12 cellular contexts compared by ENCODE assay signal in the genomic region with DNA sequence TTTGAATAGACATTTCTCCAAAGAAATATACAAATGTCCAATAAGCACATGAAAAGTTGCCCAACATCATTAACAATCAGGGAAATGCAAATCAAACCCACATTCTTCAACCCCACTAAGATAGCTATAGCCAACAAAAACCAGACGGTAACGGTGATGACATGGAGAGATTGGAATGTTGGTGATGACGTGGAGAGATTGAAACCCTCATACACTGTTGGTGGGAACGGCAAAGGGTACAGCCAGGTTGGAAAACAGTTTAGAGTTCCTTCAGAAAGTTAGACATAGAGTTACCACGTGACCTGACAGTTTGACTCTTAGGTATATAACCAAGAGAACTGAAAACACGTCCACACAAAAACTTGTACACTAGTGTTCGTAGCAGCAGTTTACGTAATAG. TPM values are rescaled to one million over a fixed set of nuclear protein-coding genes. Genes with fewer than 3 reads are reported as not detected.
DNase-seq lines count a peak whose midpoint lies in the region; ATAC-seq and TF ChIP-seq lines count a peak whose summit lies in the region.
"Had no signal": no experiment of that assay in that cellular context is flagged by ENCODE, and none has a peak within 500 bp of the region (broad histone marks: within the 10 kb centered on the region; RNA-seq: fewer than 3 reads in every experiment).

No MANE protein-coding gene starts in this region.

- peaks cover 34% of the 10 kb centered on the region for H3F3A ChIP-seq in GM23248 (ENCODE audit: insufficient read depth)

- peak; percentile 79 for DNase-seq in GM23248
- DNase-seq in SJSA1 (ENCODE audit: low read depth in 1 of 2, low spot score in 2 of 2), result peak; percentile 50 to 82
- peak; percentile 94 to 98 for DNase-seq in foreskin keratinocyte
- no peak for DNase-seq in sciatic nerve (ENCODE audit: low spot score)
- no peak for DNase-seq in thyroid gland
- no peak for DNase-seq in mesenteric fat pad (ENCODE audit: low spot score)
- DNase-seq: activated CD4-positive, CD25-positive, alpha-beta regulatory T cell; foreskin melanocyte; NCI-H1436 treated with DMSO at 0.1 percent for 48 hours; testis had no signal

- TF ChIP-seq POLR2A in thyroid gland (IDR thresholded peaks at IDR 0.05), result no peak

- no peaks in the 10 kb centered on the region for H3K9me3 ChIP-seq in GM23248 (ENCODE audit: low read depth)
- no peaks in the 10 kb centered on the region for H3K9me3 ChIP-seq in SJSA1 (replicated peaks)
- H3K9me3 ChIP-seq in thyroid gland, result no peaks in the 10 kb centered on the region
- H3K9me3 ChIP-seq: testis had no signal

- H3K36me3 ChIP-seq in GM23248 (ENCODE audit: low read depth) (no peaks in the 10 kb centered on the region), SJSA1 (no peaks in the 10 kb centered on the region), thyroid gland (no peaks in the 10 kb centered on the region)

- H3K79me2 ChIP-seq in GM23248 (ENCODE audit: insufficient read depth), result no peaks in the 10 kb centered on the region

- H3K9me2 ChIP-seq in GM23248 (ENCODE audit: insufficient read depth), result no peaks in the 10 kb centered on the region

- H3K27ac ChIP-seq in GM23248 (peak overlapping the region; percentile 40), SJSA1 (peak overlapping the region; percentile 69), foreskin keratinocyte (peak overlapping the region; percentile 94), thyroid gland (no peak overlapping the region)
- H3K27ac ChIP-seq: testis had no signal

- TF ChIP-seq CTCF in foreskin keratinocyte (conservative IDR thresholded peaks at IDR 0.05) (no peak), thyroid gland (IDR thresholded peaks at IDR 0.05) (no peak)

- H3K4me1 ChIP-seq in GM23248 (ENCODE audit: insufficient read depth) (peaks cover 33% of the 10 kb centered on the region), SJSA1 (replicated peaks) (peaks cover 23% of the 10 kb centered on the region), foreskin keratinocyte (peaks cover 23% of the 10 kb centered on the region), thyroid gland (no peaks in the 10 kb centered on the region)
- H3K4me1 ChIP-seq: testis had no signal

- in situ Hi-C loops in GM23248 (cut with MboI), result no loop called here

- 26 to 27% methylated on average over 8 of the region's 8 CpGs for WGBS in GM23248 (ENCODE audit: low coverage in 1 of 2, low lambda C conversion rate in 2 of 2, missing lambda C conversion rate in 2 of 2), 2 experiments
- WGBS in thyroid gland, 2 donors, result 89 to 92% methylated on average over 8 of the region's 8 CpGs

- H3K4me3 ChIP-seq in GM23248, result no peak overlapping the region
- H3K4me3 ChIP-seq in SJSA1, result no peak overlapping the region
- H3K4me3 ChIP-seq in thyroid gland (replicated peaks in 1 of 3), result no peak overlapping the region
- H3K4me3 ChIP-seq: testis had no signal

- H3K9ac ChIP-seq in GM23248, result peak overlapping the region; percentile 21; the same call in 1 of the 2 replicates

- no peak overlapping the region for H2AFZ ChIP-seq in GM23248

- H3K27me3 ChIP-seq in GM23248 (replicated peaks; ENCODE audit: insufficient read depth) (no peaks in the 10 kb centered on the region), SJSA1 (replicated peaks) (no peaks in the 10 kb centered on the region), foreskin keratinocyte (no peaks in the 10 kb centered on the region), thyroid gland (no peaks in the 10 kb centered on the region)
- H3K27me3 ChIP-seq: testis had no signal

- no peaks in the 10 kb centered on the region for H4K20me1 ChIP-seq in GM23248 (ENCODE audit: insufficient read depth)

- H3K4me2 ChIP-seq in GM23248 (ENCODE audit: unreplicated experiment), result peak overlapping the region; percentile 37

- ATAC-seq in foreskin keratinocyte (peak; percentile 65), sciatic nerve (peak; percentile 60), HG03196 (IDR thresholded peaks at IDR 0.05; ENCODE audit: unreplicated experiment) (no peak), HG03439 (IDR thresholded peaks at IDR 0.05; ENCODE audit: unreplicated experiment) (no peak)

- intact Hi-C loops in sciatic nerve (cut with DNase I), result no loop called here
- intact Hi-C loops in thyroid gland (cut with DNase I), result no loop called here

RNA-seq across cellular contexts. Expression of a gene that starts 48.1 kb away (rescaled TPM):
- total RNA-seq in GM23248 (2014; rRNA removed; shearing (Covaris generic)), result 3.4 and 5.4 TPM in 2 replicates
- polyA plus RNA-seq in GM23248 (2016; fragmentation: Nextera tagmentation; extraction: Ambion mirVana) (2.7 and 3.4 TPM in 2 replicates), foreskin keratinocyte (0.28 and 0.31 TPM in 2 replicates)
- total RNA-seq in SJSA1 (2014; rRNA removed; shearing (Covaris generic)), result 0.03 TPM in 1 of 2 replicates, not detected in the other
- total RNA-seq in foreskin keratinocyte (0.78 and 0.81 TPM in 2 replicates), sciatic nerve (25.9 TPM), thyroid gland (1 to 10 TPM; 4.9 to 9.2 (median 7.7) TPM), mesenteric fat pad (1.5 TPM)

Comparison
In these comparisons a context has a peak if more than half of its experiments do, and no peak if none do; other contexts are left out.
1. DNase-seq: peak in GM23248 (single experiment), SJSA1 (2 of 2) and foreskin keratinocyte (2 of 2); none in sciatic nerve (single experiment), thyroid gland (0 of 2) and mesenteric fat pad (single experiment).
2. H3K27ac ChIP-seq: peak in GM23248 (single experiment), SJSA1 (single experiment) and foreskin keratinocyte (single experiment); none in thyroid gland (0 of 3).
3. ATAC-seq: peak in foreskin keratinocyte (single experiment) and sciatic nerve (single experiment); none in HG03196 (single experiment) and HG03439 (single experiment).